20 cellular contexts compared by ENCODE assay signal in genomic region chr5:134490255-134490924, GRCh38.
"Had no signal": no experiment of that assay in that cellular context is flagged by ENCODE, and none has a peak within 500 bp of the region (broad histone marks: within the 10 kb centered on the region; RNA-seq: fewer than 3 reads in every experiment).

No MANE protein-coding gene starts in this region.

- DNase-seq: activated B cell treated with CpG ODN at 0.5 μM for 24 hours; activated CD4-positive, alpha-beta memory T cell treated with anti-CD3 and anti-CD28 coated beads, Interleukin-2, amount 10 ng/mL, durations not matched to agents 7 days and 5 days; activated CD4-positive, alpha-beta T cell treated with anti-CD3 and anti-CD28 coated beads for 36 hours; activated CD4-positive, alpha-beta T cell treated with anti-CD3 and anti-CD28 coated beads, Interleukin-2, amount 50 U/mL, for 1 hour; activated naive CD4-positive, alpha-beta T cell treated with anti-CD3 and anti-CD28 coated beads, Interleukin-2, amount 50 U/mL, for 16 hours; activated T-cell treated with anti-CD3 and anti-CD28 coated beads, Interleukin-2, amount 50 U/mL, for 4 hours; central memory CD4-positive, alpha-beta T cell; KG1; NCI-H1048; NCI-H146; NCI-H187 treated with DMSO at 0.1 percent for 48 hours; NCI-H2081 treated with DMSO at 0.1 percent for 48 hours; NCI-H446; NCI-H524; SHP77 had no signal

- H3K4me3 Mint-ChIP-seq: activated B cell treated with CpG ODN at 0.5 μM for 24 hours; activated CD4-positive, alpha-beta memory T cell treated with anti-CD3 and anti-CD28 coated beads, Interleukin-2, amount 10 ng/mL, durations not matched to agents 7 days and 5 days; activated CD4-positive, alpha-beta T cell treated with anti-CD3 and anti-CD28 coated beads for 36 hours; activated T-cell treated with anti-CD3 and anti-CD28 coated beads, Interleukin-2, amount 50 U/mL, for 4 hours; IgD-negative memory B cell; T-helper 1 cell treated with Interleukin-12 subunit alpha and Interleukin-12 subunit beta and Interleukin-4 antibody, amounts not matched to agents 30 μg/mL and 1 μg/mL, for 36 hours had no signal

- H3K27ac Mint-ChIP-seq: activated B cell treated with CpG ODN at 0.5 μM for 24 hours; activated CD4-positive, alpha-beta memory T cell treated with anti-CD3 and anti-CD28 coated beads, Interleukin-2, amount 10 ng/mL, durations not matched to agents 7 days and 5 days; activated CD4-positive, alpha-beta T cell treated with anti-CD3 and anti-CD28 coated beads for 36 hours; IgD-negative memory B cell; T-helper 1 cell treated with Interleukin-12 subunit alpha and Interleukin-12 subunit beta and Interleukin-4 antibody, amounts not matched to agents 30 μg/mL and 1 μg/mL, for 36 hours had no signal

- H3K27me3 ChIP-seq: breast epithelium, Peyer's patch had no signal

- H3K9me3 Mint-ChIP-seq: activated CD4-positive, alpha-beta memory T cell treated with anti-CD3 and anti-CD28 coated beads, Interleukin-2, amount 10 ng/mL, durations not matched to agents 7 days and 5 days; T-helper 1 cell treated with Interleukin-12 subunit alpha and Interleukin-12 subunit beta and Interleukin-4 antibody, amounts not matched to agents 30 μg/mL and 1 μg/mL, for 36 hours had no signal

- H3K4me1 Mint-ChIP-seq: activated B cell treated with CpG ODN at 0.5 μM for 24 hours; activated CD4-positive, alpha-beta memory T cell treated with anti-CD3 and anti-CD28 coated beads, Interleukin-2, amount 10 ng/mL, durations not matched to agents 7 days and 5 days; activated CD4-positive, alpha-beta T cell treated with anti-CD3 and anti-CD28 coated beads for 36 hours; IgD-negative memory B cell had no signal

- ATAC-seq: activated CD4-positive, alpha-beta T cell treated with anti-CD3 and anti-CD28 coated beads for 36 hours; activated T-cell treated with anti-CD3 and anti-CD28 coated beads, Interleukin-2, amount 50 U/mL, for 4 hours had no signal

- H3K4me3 ChIP-seq: breast epithelium, Peyer's patch had no signal

- H3K36me3 Mint-ChIP-seq: IgD-negative memory B cell had no signal

- H3K27ac ChIP-seq: breast epithelium, Peyer's patch, RWPE1 had no signal

- H3K4me1 ChIP-seq: breast epithelium, Peyer's patch had no signal

- H3K36me3 ChIP-seq: breast epithelium, Peyer's patch had no signal

- H3K27me3 Mint-ChIP-seq: activated B cell treated with CpG ODN at 0.5 μM for 24 hours; activated CD4-positive, alpha-beta memory T cell treated with anti-CD3 and anti-CD28 coated beads, Interleukin-2, amount 10 ng/mL, durations not matched to agents 7 days and 5 days; activated CD4-positive, alpha-beta T cell treated with anti-CD3 and anti-CD28 coated beads for 36 hours; IgD-negative memory B cell had no signal

- H3K9me3 ChIP-seq: breast epithelium, Peyer's patch had no signal
